ENCODE assay signal across 22 cellular contexts in the genomic region with DNA sequence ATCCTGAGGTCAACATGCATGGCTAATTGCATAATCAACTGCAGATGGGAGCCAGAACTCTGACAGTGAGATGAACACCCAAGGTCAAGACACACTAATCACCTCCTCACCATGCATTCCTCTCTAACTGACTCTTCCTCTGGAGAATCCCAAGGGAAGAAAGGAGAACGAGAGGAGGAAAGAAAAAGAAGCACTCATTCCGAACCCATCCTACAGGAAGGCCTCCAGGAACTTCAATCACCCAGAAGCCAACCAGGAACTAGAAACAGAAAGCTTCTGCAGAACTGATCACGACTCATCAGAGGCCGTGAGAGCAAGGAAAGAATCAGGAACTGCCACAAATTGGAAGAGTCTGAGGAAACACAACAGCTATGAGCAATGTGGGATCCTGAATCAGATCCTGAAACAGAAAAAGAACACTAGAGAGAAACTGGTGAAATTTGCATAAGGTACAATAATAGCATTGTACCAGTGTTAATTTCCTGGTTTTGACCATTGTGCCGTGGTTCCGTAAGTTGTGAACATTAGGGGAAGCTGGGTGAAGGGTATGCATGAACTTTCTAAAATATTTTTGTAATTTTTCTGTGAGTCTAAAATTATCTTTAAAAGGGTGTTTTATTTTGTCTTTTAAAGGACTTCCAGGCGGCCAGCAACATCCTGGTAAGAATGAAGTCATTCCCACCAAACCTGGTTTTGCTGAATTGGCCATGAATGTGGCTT. TPM values are rescaled to one million over a fixed set of nuclear protein-coding genes. Genes with fewer than 3 reads are reported as not detected.
DNase-seq lines count a peak whose midpoint lies in the region; ATAC-seq, FAIRE-seq and TF ChIP-seq lines count a peak whose summit lies in the region.
"Had no signal": no experiment of that assay in that cellular context is flagged by ENCODE, and none has a peak within 500 bp of the region (broad histone marks: within the 10 kb centered on the region; RNA-seq: fewer than 3 reads in every experiment).

No MANE protein-coding gene starts in this region.

- DNase-seq in EL: peak; percentile 65
- peak; percentile 77 for DNase-seq in bronchial epithelial cell (ENCODE audit: low read depth)
- no peak for DNase-seq in effector CD8-positive, alpha-beta T cell (lab: John Stamatoyannopoulos, UW)
- DNase-seq: activated CD4-positive, alpha-beta T cell treated with anti-CD3 and anti-CD28 coated beads for 1 hour; activated CD8-positive, alpha-beta memory T cell treated with anti-CD3 and anti-CD28 coated beads, Interleukin-2, amount 50 U/mL, for 4 hours; activated naive CD4-positive, alpha-beta T cell treated with anti-CD3 and anti-CD28 coated beads, Interleukin-2, amount 10 ng/mL, durations not matched to agents 7 days and 5 days; brain microvascular endothelial cell; DMS 273 treated with DMSO at 0.1 percent for 48 hours; effector memory CD4-positive, alpha-beta T cell; NCI-H2107; NCI-H82 had no signal

- no peak overlapping the region for H3K4me2 ChIP-seq in KMS-11

- H3K4me1 ChIP-seq in KMS-11 (ENCODE audit: low read depth, poor library complexity, severe bottlenecking) (peaks cover 17% of the 10 kb centered on the region), mesodermal cell (ENCODE audit: control insufficient read depth, insufficient read depth, low read length, poor library complexity, severe bottlenecking) (no peaks in the 10 kb centered on the region)

- WGBS in mesodermal cell (ENCODE audit: insufficient coverage in 2 of 2), 2 experiments: 89 to 91% methylated on average over 3 to 5 of the region's 7 CpGs

- H3K9ac ChIP-seq in KMS-11: no peak overlapping the region

- H2AFZ ChIP-seq in KMS-11 (ENCODE audit: low read depth): peak overlapping the region; percentile 64; the same call in 1 of the 2 replicates

- H3K4me3 ChIP-seq in KMS-11 (IDR thresholded peaks at IDR 0.05; ENCODE audit: insufficient read depth, low read depth, low read length) (no peak overlapping the region), bronchial epithelial cell (ENCODE audit: low read depth, low read length) (no peak overlapping the region), mesodermal cell (ENCODE audit: extremely low read depth, insufficient read depth, low read length, poor library complexity, severe bottlenecking) (no peak overlapping the region)
- H3K4me3 ChIP-seq: lung had no signal

- ATAC-seq in GM18505 (IDR thresholded peaks at IDR 0.05; ENCODE audit: unreplicated experiment) (no peak), GM21447 (IDR thresholded peaks at IDR 0.05; ENCODE audit: unreplicated experiment) (no peak)
- ATAC-seq: natural killer cell treated with Interleukin-12 subunit alpha and Interleukin-12 subunit beta and Interleukin-15 and Interleukin-18, amount 100 ng/mL, for 72 hours; Right ventricle myocardium inferior had no signal

- no peak for TF ChIP-seq CTCF in KMS-11 (conservative IDR thresholded peaks at IDR 0.05; ENCODE audit: low read depth, low read length)
- no peak for TF ChIP-seq CTCF in bronchial epithelial cell (IDR thresholded peaks at IDR 0.05; ENCODE audit: insufficient read depth, low read length, severe bottlenecking)

- H3K27ac ChIP-seq in KMS-11 (no peak overlapping the region), mesodermal cell (ENCODE audit: low read depth, low read length, severe bottlenecking) (peak overlapping the region; percentile 42)
- H3K27ac ChIP-seq: brain microvascular endothelial cell had no signal

- H4K20me1 ChIP-seq in KMS-11 (ENCODE audit: insufficient read depth): no peaks in the 10 kb centered on the region

- H3K79me2 ChIP-seq in KMS-11 (ENCODE audit: insufficient read depth, low read depth): no peaks in the 10 kb centered on the region

- no peak for TF ChIP-seq POLR2A in GM18505 (IDR thresholded peaks at IDR 0.05; ENCODE audit: borderline replicate concordance, extremely low read depth, insufficient read depth, insufficient read length)

- no peaks in the 10 kb centered on the region for H3K36me3 ChIP-seq in KMS-11 (ENCODE audit: insufficient read depth)
- no peaks in the 10 kb centered on the region for H3K36me3 ChIP-seq in bronchial epithelial cell (ENCODE audit: control insufficient read depth, insufficient read depth, low read length)
- H3K36me3 ChIP-seq in mesodermal cell (ENCODE audit: control insufficient read depth, insufficient read depth, low read length): no peaks in the 10 kb centered on the region
- H3K36me3 ChIP-seq: brain microvascular endothelial cell had no signal

- H3K27me3 ChIP-seq in KMS-11 (ENCODE audit: insufficient read depth, low read depth) (no peaks in the 10 kb centered on the region), bronchial epithelial cell (ENCODE audit: control insufficient read depth, insufficient read depth, low read length) (no peaks in the 10 kb centered on the region)
- H3K27me3 ChIP-seq: brain microvascular endothelial cell had no signal

- peak; percentile 52 for FAIRE-seq in bronchial epithelial cell (lab: Jason Lieb, UNC)
- FAIRE-seq: H1 had no signal

- peaks cover 15% of the 10 kb centered on the region for H3K9me3 ChIP-seq in mesodermal cell (ENCODE audit: control insufficient read depth, low read length)

RNA-seq across cellular contexts. Expression of gene BEAN1, which starts 10.0 kb away (rescaled TPM):
- total RNA-seq in bronchial epithelial cell: 0.38 TPM in 1 of 2 replicates, not detected in the other
- 3.1 TPM for polyA plus RNA-seq in mesodermal cell (2013, experiment 1 of 2)
- polyA plus RNA-seq in mesodermal cell (2013, experiment 2 of 2): 2.4 TPM
- total RNA-seq: H1; HT-29; natural killer cell treated with Interleukin-12 subunit alpha and Interleukin-12 subunit beta and Interleukin-15 and Interleukin-18, amount 100 ng/mL, for 72 hours; T-helper 2 cell treated with Interferon-gamma antibody and Interleukin-4, amounts not matched to agents 100 ng/mL and 5 ng/mL, for 36 hours had no signal
- polyA plus RNA-seq: BJ had no signal

RNA-seq across cellular contexts. Expression of gene CDH5, which starts 50.6 kb away (rescaled TPM):
- total RNA-seq in bronchial epithelial cell: not detected in 2 replicates
- 84.8 TPM for polyA plus RNA-seq in mesodermal cell (2013, experiment 1 of 2)
- polyA plus RNA-seq in mesodermal cell (2013, experiment 2 of 2): 56.7 TPM
- total RNA-seq: HT-29; natural killer cell treated with Interleukin-12 subunit alpha and Interleukin-12 subunit beta and Interleukin-15 and Interleukin-18, amount 100 ng/mL, for 72 hours; T-helper 2 cell treated with Interferon-gamma antibody and Interleukin-4, amounts not matched to agents 100 ng/mL and 5 ng/mL, for 36 hours had no signal
- polyA plus RNA-seq: BJ had no signal
